In the genomic region with DNA sequence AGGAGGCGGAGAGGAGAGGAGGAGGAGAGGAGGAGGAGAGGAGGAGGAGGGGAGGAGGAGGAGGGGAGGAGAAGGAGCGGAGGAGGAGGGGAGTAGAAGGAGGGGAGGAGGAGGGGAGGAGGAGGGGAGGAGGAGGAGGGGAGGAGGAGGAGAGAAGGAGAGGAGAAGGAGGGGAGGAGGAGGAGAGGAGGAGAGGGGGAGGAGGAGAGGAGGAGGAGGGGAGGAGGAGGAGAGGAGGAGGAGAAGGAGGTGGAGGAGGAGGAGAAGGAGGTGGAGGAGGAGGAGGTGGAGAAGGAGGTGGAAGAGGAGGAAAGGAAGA, we compare ENCODE assay signal across 8 cellular contexts. TPM values are rescaled to one million over a fixed set of nuclear protein-coding genes. Genes with fewer than 3 reads are reported as not detected.
DNase-seq lines count a peak whose midpoint lies in the region; ATAC-seq, FAIRE-seq and TF ChIP-seq lines count a peak whose summit lies in the region.

No MANE protein-coding gene starts in this region.

- peak overlapping the region; percentile 74 for H3K4me3 ChIP-seq in CD4-positive, CD25-positive, alpha-beta regulatory T cell (ENCODE audit: low read depth, low read length)
- no peak overlapping the region for H3K4me3 ChIP-seq in OCI-LY7 (ENCODE audit: low read depth, low read length, poor library complexity, severe bottlenecking)
- H3K4me3 ChIP-seq in parathyroid adenoma (ENCODE audit: low read depth, low read length): no peak overlapping the region

- H3K27ac Mint-ChIP-seq in CD4-positive, CD25-positive, alpha-beta regulatory T cell: peak overlapping the region in 1 of 3 donors; percentile 95
- H3K27ac Mint-ChIP-seq in effector memory CD8-positive, alpha-beta T cell: peak overlapping the region; percentile 91 to 97

- H3K9me3 Mint-ChIP-seq in CD4-positive, CD25-positive, alpha-beta regulatory T cell: no peaks in the 10 kb centered on the region
- H3K9me3 Mint-ChIP-seq in effector memory CD8-positive, alpha-beta T cell: no peaks in the 10 kb centered on the region

- H2AFZ ChIP-seq in OCI-LY7 (ENCODE audit: low read length): peak overlapping the region; percentile 79
- H2AFZ ChIP-seq in parathyroid adenoma: peak overlapping the region; percentile 87

- no peak for TF ChIP-seq CTCF in OCI-LY7 (conservative IDR thresholded peaks at IDR 0.05; ENCODE audit: low read length)
- TF ChIP-seq CTCF in parathyroid adenoma (IDR thresholded peaks at IDR 0.05): no peak

- ATAC-seq in CD4-positive, CD25-positive, alpha-beta regulatory T cell (ENCODE audit: low read depth in 2 of 2): no peak
- no peak for ATAC-seq in effector memory CD8-positive, alpha-beta T cell (replicated peaks)
- no peak for ATAC-seq in HG03442 (IDR thresholded peaks at IDR 0.05; ENCODE audit: unreplicated experiment)

- DNase-seq in CD4-positive, CD25-positive, alpha-beta regulatory T cell: no peak
- no peak for DNase-seq in OCI-LY7 (ENCODE audit: low spot score)
- no peak for DNase-seq in effector memory CD8-positive, alpha-beta T cell
- DNase-seq in activated CD4-positive, alpha-beta T cell treated with anti-CD3 and anti-CD28 coated beads, Interleukin-2, amount 50 U/mL, for 4 hours: no peak
- no peak for DNase-seq in urothelium cell line (ENCODE audit: low spot score)
- no peak for DNase-seq in MV-4-11 (lab: John Stamatoyannopoulos, UW)

- no peak overlapping the region for H3K9ac ChIP-seq in parathyroid adenoma

- peaks cover 0 to 11% (median 6%) of the 10 kb centered on the region in 4 donors for H3K4me1 Mint-ChIP-seq in CD4-positive, CD25-positive, alpha-beta regulatory T cell
- peaks cover 7 to 11% of the 10 kb centered on the region in 2 donors for H3K4me1 Mint-ChIP-seq in effector memory CD8-positive, alpha-beta T cell (ENCODE audit: low read depth in 2 of 2)

- no peaks in the 10 kb centered on the region for H3K9me2 ChIP-seq in OCI-LY7 (ENCODE audit: insufficient read depth, low read length)

- H3K4me3 Mint-ChIP-seq in CD4-positive, CD25-positive, alpha-beta regulatory T cell: no peak overlapping the region
- H3K4me3 Mint-ChIP-seq in effector memory CD8-positive, alpha-beta T cell: peak overlapping the region; percentile 77 to 92

- H3K79me2 ChIP-seq in OCI-LY7 (ENCODE audit: insufficient read depth, low read depth, low read length) (no peaks in the 10 kb centered on the region), parathyroid adenoma (no peaks in the 10 kb centered on the region)

- H3K36me3 ChIP-seq in CD4-positive, CD25-positive, alpha-beta regulatory T cell (ENCODE audit: control insufficient read depth, insufficient read depth, low read length): no peaks in the 10 kb centered on the region
- H3K36me3 ChIP-seq in OCI-LY7 (ENCODE audit: insufficient read depth, low read length) (no peaks in the 10 kb centered on the region), parathyroid adenoma (ENCODE audit: control insufficient read depth, insufficient read depth, low read length) (no peaks in the 10 kb centered on the region)

- no peak for FAIRE-seq in urothelium cell line (lab: Jason Lieb, UNC)

- H3K9me3 ChIP-seq in CD4-positive, CD25-positive, alpha-beta regulatory T cell (ENCODE audit: control insufficient read depth in 2 of 2, low read length in 2 of 2): no peaks in the 10 kb centered on the region
- no peaks in the 10 kb centered on the region for H3K9me3 ChIP-seq in OCI-LY7 (ENCODE audit: low read length)
- no peaks in the 10 kb centered on the region for H3K9me3 ChIP-seq in parathyroid adenoma (ENCODE audit: control insufficient read depth, low read length)

- intact Hi-C loops in OCI-LY7 (cut with micrococcal nuclease; ENCODE audit: unreplicated experiment): no loop called here

- no peaks in the 10 kb centered on the region for H3K27me3 ChIP-seq in CD4-positive, CD25-positive, alpha-beta regulatory T cell (ENCODE audit: control insufficient read depth, insufficient read depth, low read length)
- no peaks in the 10 kb centered on the region for H3K27me3 ChIP-seq in parathyroid adenoma (ENCODE audit: control insufficient read depth, insufficient read depth, low read length)

- no peaks in the 10 kb centered on the region for H3K36me3 Mint-ChIP-seq in CD4-positive, CD25-positive, alpha-beta regulatory T cell
- no peaks in the 10 kb centered on the region for H3K36me3 Mint-ChIP-seq in effector memory CD8-positive, alpha-beta T cell (ENCODE audit: insufficient read depth)

- H3K4me2 ChIP-seq in OCI-LY7 (ENCODE audit: low read length) (0 out of 2 replicates have a peak overlapping the region, but pooled peaks have one; percentile 57), parathyroid adenoma (ENCODE audit: low read length) (no peak overlapping the region)

- POLR2A ChIA-PET in OCI-LY7 (lab: Charles Lee): no interaction called here

- peak overlapping the region; percentile 72 for H3K27ac ChIP-seq in CD4-positive, CD25-positive, alpha-beta regulatory T cell (ENCODE audit: insufficient read depth, low read length, poor library complexity, severe bottlenecking)
- H3K27ac ChIP-seq in OCI-LY7 (ENCODE audit: low read depth, low read length, poor library complexity, severe bottlenecking) (no peak overlapping the region), parathyroid adenoma (no peak overlapping the region)

- no TSS peak for BruUV-seq in OCI-LY7 (replicated peaks; lab: Mats Ljungman, UMichigan)

- H3K4me1 ChIP-seq in CD4-positive, CD25-positive, alpha-beta regulatory T cell (ENCODE audit: control insufficient read depth, insufficient read depth, low read length, poor library complexity, severe bottlenecking): peaks cover 15% of the 10 kb centered on the region
- H3K4me1 ChIP-seq in OCI-LY7 (ENCODE audit: insufficient read depth, low read length, poor library complexity, severe bottlenecking) (peaks cover 12% of the 10 kb centered on the region), parathyroid adenoma (no peaks in the 10 kb centered on the region)

- CTCF ChIA-PET in OCI-LY7 (lab: Charles Lee; ENCODE audit: unreplicated experiment): no interaction called here

- H4K20me1 ChIP-seq in OCI-LY7 (ENCODE audit: insufficient read depth, low read length): no peaks in the 10 kb centered on the region

- H3K27me3 Mint-ChIP-seq in CD4-positive, CD25-positive, alpha-beta regulatory T cell: no peaks in the 10 kb centered on the region
- H3K27me3 Mint-ChIP-seq in effector memory CD8-positive, alpha-beta T cell: no peaks in the 10 kb centered on the region

RNA-seq across cellular contexts. Expression of a gene that starts 15.5 kb away (rescaled TPM):
- total RNA-seq in CD4-positive, CD25-positive, alpha-beta regulatory T cell: 32.5 TPM
- polyA plus RNA-seq in CD4-positive, CD25-positive, alpha-beta regulatory T cell: 10 to 100 TPM; 19.8 to 33.4 (median 27.3) TPM
- 25.1 and 47.1 TPM in 2 replicates for total RNA-seq in OCI-LY7 (2014; rRNA removed; shearing (Covaris generic))
- 28.3 and 28.4 TPM in 2 replicates for total RNA-seq in OCI-LY7 (2022)

RNA-seq across cellular contexts. Expression of a gene that starts 23.6 kb away (rescaled TPM):
- total RNA-seq in CD4-positive, CD25-positive, alpha-beta regulatory T cell: 15.6 TPM
- polyA plus RNA-seq in CD4-positive, CD25-positive, alpha-beta regulatory T cell: 10 to 100 TPM in 3 of 4 donors, 1 to 10 TPM in 1; 9.2 to 16.6 (median 13.2) TPM
- total RNA-seq in OCI-LY7 (2014; rRNA removed; shearing (Covaris generic)): 21.5 and 22.2 TPM in 2 replicates
- total RNA-seq in OCI-LY7 (2022): 23.2 and 25.7 TPM in 2 replicates

Comparison
In these comparisons a context has a peak if more than half of its experiments do, and no peak if none do; other contexts are left out.
1. H3K4me3 Mint-ChIP-seq: peak in effector memory CD8-positive, alpha-beta T cell (2 of 2); none in CD4-positive, CD25-positive, alpha-beta regulatory T cell (0 of 4).